20 cellular contexts compared by ENCODE assay signal in genomic region chr1:211099393-211099792, GRCh38. TPM values are rescaled to one million over a fixed set of nuclear protein-coding genes. Genes with fewer than 3 reads are reported as not detected.
"Had no signal": no experiment of that assay in that cellular context is flagged by ENCODE, and none has a peak within 500 bp of the region (broad histone marks: within the 10 kb centered on the region; RNA-seq: fewer than 3 reads in every experiment).

No MANE protein-coding gene starts in this region.

- H3K4me1 Mint-ChIP-seq: natural killer cell had no signal

- H3K27ac ChIP-seq: coronary artery, heart left ventricle, neural progenitor cell, pancreas had no signal

- H3K36me3 Mint-ChIP-seq: mesothelial cell of epicardium, natural killer cell, neural progenitor cell had no signal

- H3K4me3 ChIP-seq: coronary artery, heart left ventricle, neural progenitor cell, pancreas had no signal

- DNase-seq: effector memory CD4-positive, alpha-beta T cell; heart left ventricle; hippocampal formation; kidney glomerular epithelial cell; natural killer cell; nucleus accumbens; pancreas; right cardiac atrium; small intestine; stimulated activated CD4-positive, alpha-beta T cell treated with anti-CD3 and anti-CD28 coated beads, Interleukin-2, amount 100 ng/mL, for 48 hours; stimulated activated naive CD4-positive, alpha-beta T cell treated with Interleukin-2 at 50 U/mL for 16 hours; trophoblast cell had no signal

- H3K27me3 ChIP-seq: neural progenitor cell had no signal

- H3K9me3 Mint-ChIP-seq: natural killer cell, neural progenitor cell had no signal

- H3K4me1 ChIP-seq: heart left ventricle, pancreas had no signal

- H3K27me3 Mint-ChIP-seq: progenitor cell of endocrine pancreas had no signal

- H3K9me3 ChIP-seq: heart left ventricle, pancreas had no signal

- H3K4me3 Mint-ChIP-seq: mesothelial cell of epicardium, natural killer cell, neural progenitor cell had no signal

- ATAC-seq: esophagus mucosa, heart left ventricle, left lobe of liver, natural killer cell, pancreas, right cardiac atrium had no signal

- H3K27ac Mint-ChIP-seq: mesothelial cell of epicardium, natural killer cell, neural progenitor cell, progenitor cell of endocrine pancreas had no signal

- H3K36me3 ChIP-seq: heart left ventricle, neural progenitor cell, pancreas had no signal

RNA-seq across cellular contexts. Expression of gene KCNH1, which starts 34.6 kb away (rescaled TPM):
- total RNA-seq: dermis microvascular lymphatic vessel endothelial cell, lower leg skin, natural killer cell, right cardiac atrium had no signal
- polyA plus RNA-seq: heart left ventricle had no signal
